Comparison of ENCODE assay signal across 15 cellular contexts in genomic region chr16:84640145-84640544, GRCh38. TPM values are rescaled to one million over a fixed set of nuclear protein-coding genes. Genes with fewer than 3 reads are reported as not detected.
DNase-seq lines count a peak whose midpoint lies in the region; ATAC-seq and TF ChIP-seq lines count a peak whose summit lies in the region.
"Had no signal": no experiment of that assay in that cellular context is flagged by ENCODE, and none has a peak within 500 bp of the region (broad histone marks: within the 10 kb centered on the region; RNA-seq: fewer than 3 reads in every experiment).

No MANE protein-coding gene starts in this region.

- H3K4me1 Mint-ChIP-seq in T-helper 17 cell, result peaks cover 26% of the 10 kb centered on the region
- peaks cover 37 to 59% (median 54%) of the 10 kb centered on the region in 7 donors for H3K4me1 Mint-ChIP-seq in naive thymus-derived CD4-positive, alpha-beta T cell
- peaks cover 45% of the 10 kb centered on the region for H3K4me1 Mint-ChIP-seq in activated T-cell treated with anti-CD3 and anti-CD28 coated beads, Interleukin-2, amount 50 U/mL, for 4 hours (ENCODE audit: low read depth)

- no peaks in the 10 kb centered on the region for H3K27me3 Mint-ChIP-seq in T-helper 17 cell
- peaks cover 0 to 33% (median 0%) of the 10 kb centered on the region in 5 donors for H3K27me3 Mint-ChIP-seq in naive thymus-derived CD4-positive, alpha-beta T cell
- no peaks in the 10 kb centered on the region for H3K27me3 Mint-ChIP-seq in activated T-cell treated with anti-CD3 and anti-CD28 coated beads, Interleukin-2, amount 50 U/mL, for 4 hours (ENCODE audit: low read depth)

- H3K27ac Mint-ChIP-seq in T-helper 17 cell, result no peak overlapping the region
- H3K27ac Mint-ChIP-seq in naive thymus-derived CD4-positive, alpha-beta T cell, result peak overlapping the region in 7 of 9 donors; percentile 14 to 83 (median 70)
- H3K27ac Mint-ChIP-seq: HFFc6 had no signal

- H3K27ac ChIP-seq in left ventricle myocardium inferior (replicated peaks), result peak overlapping the region; percentile 89
- no peak overlapping the region for H3K27ac ChIP-seq in naive thymus-derived CD4-positive, alpha-beta T cell (ENCODE audit: low read depth, low read length)
- H3K27ac ChIP-seq: right atrium auricular region had no signal

- CTCF ChIA-PET in naive thymus-derived CD4-positive, alpha-beta T cell (lab: Charles Lee), result interaction anchor here (3.0 kb wide), 1 partner anchor 18 kb away, joined by 11 read pairs; no protein-coding TSS in a partner anchor

- no peak for ATAC-seq in T-helper 17 cell
- no peak for ATAC-seq in naive thymus-derived CD4-positive, alpha-beta T cell
- ATAC-seq in activated T-cell treated with anti-CD3 and anti-CD28 coated beads, Interleukin-2, amount 50 U/mL, for 4 hours, result no peak

- peaks cover 40% of the 10 kb centered on the region for H3K4me1 ChIP-seq in left ventricle myocardium inferior
- H3K4me1 ChIP-seq in naive thymus-derived CD4-positive, alpha-beta T cell (ENCODE audit: control insufficient read depth in 2 of 2, insufficient read depth in 2 of 2, low read length in 2 of 2), result peaks cover 7 to 37% of the 10 kb centered on the region in 2 donors

- no peaks in the 10 kb centered on the region for H3K36me3 ChIP-seq in left ventricle myocardium inferior
- H3K36me3 ChIP-seq in naive thymus-derived CD4-positive, alpha-beta T cell (ENCODE audit: control insufficient read depth in 2 of 3, insufficient read depth in 3 of 3, low read length in 3 of 3), result no peaks in the 10 kb centered on the region
- H3K36me3 ChIP-seq: right atrium auricular region had no signal

- intact Hi-C loops in left ventricle myocardium inferior (cut with micrococcal nuclease), result no loop called here
- intact Hi-C loops in cardiac septum (cut with DNase I), result no loop called here
- intact Hi-C loops in naive thymus-derived CD4-positive, alpha-beta T cell (cut with micrococcal nuclease), result loop anchor here in 1 of 2 donors (10.0 kb wide), 1 partner anchor 385 kb away; the partner anchor contains the start of gene KIAA0513

- no peak for TF ChIP-seq CTCF in left ventricle myocardium inferior (IDR thresholded peaks at IDR 0.05; ENCODE audit: borderline replicate concordance)

- no peaks in the 10 kb centered on the region for H3K27me3 ChIP-seq in left ventricle myocardium inferior (ENCODE audit: low read depth)
- no peaks in the 10 kb centered on the region for H3K27me3 ChIP-seq in naive thymus-derived CD4-positive, alpha-beta T cell (ENCODE audit: control insufficient read depth in 2 of 2, insufficient read depth in 2 of 2, low read length in 2 of 2)
- H3K27me3 ChIP-seq: right atrium auricular region had no signal

- H3K9me3 ChIP-seq in left ventricle myocardium inferior (replicated peaks), result no peaks in the 10 kb centered on the region
- H3K9me3 ChIP-seq in T-helper 17 cell (ENCODE audit: control insufficient read depth, low read length, poor library complexity, severe bottlenecking), result no peaks in the 10 kb centered on the region
- H3K9me3 ChIP-seq in naive thymus-derived CD4-positive, alpha-beta T cell (ENCODE audit: control insufficient read depth in 2 of 3, low read length in 3 of 3), result no peaks in the 10 kb centered on the region
- H3K9me3 ChIP-seq: right atrium auricular region had no signal

- POLR2A ChIA-PET in naive thymus-derived CD4-positive, alpha-beta T cell (lab: Charles Lee), result interaction anchor here (1.1 to 1.4 kb wide), 2 partner anchors 10 to 11 kb away, joined by 3 to 6 read pairs; no protein-coding TSS in a partner anchor

- peaks cover 2% of the 10 kb centered on the region for H3K36me3 Mint-ChIP-seq in T-helper 17 cell (ENCODE audit: low read depth)
- peaks cover 0 to 1% (median 0%) of the 10 kb centered on the region in 5 donors for H3K36me3 Mint-ChIP-seq in naive thymus-derived CD4-positive, alpha-beta T cell
- H3K36me3 Mint-ChIP-seq in activated T-cell treated with anti-CD3 and anti-CD28 coated beads, Interleukin-2, amount 50 U/mL, for 4 hours (ENCODE audit: insufficient read depth), result no peaks in the 10 kb centered on the region

- no peak for DNase-seq in left ventricle myocardium inferior
- DNase-seq in cardiac septum (ENCODE audit: low spot score), result no peak
- no peak for DNase-seq in T-helper 17 cell
- no peak for DNase-seq in naive thymus-derived CD4-positive, alpha-beta T cell
- no peak for DNase-seq in medulla oblongata (ENCODE audit: extremely low spot score)
- DNase-seq in T-helper 2 cell, result no peak
- DNase-seq in activated T-cell treated with anti-CD3 and anti-CD28 coated beads, Interleukin-2, amount 50 U/mL, for 4 hours, result no peak
- DNase-seq: activated CD4-positive, alpha-beta T cell treated with anti-CD3 and anti-CD28 coated beads for 48 hours; activated CD8-positive, alpha-beta memory T cell treated with anti-CD3 and anti-CD28 coated beads, Interleukin-2, amount 50 U/mL, for 48 hours; activated gamma-delta T cell; amniotic stem cell; caudate nucleus; HFFc6; NCI-H1694 had no signal

- no peak overlapping the region for H3K4me3 ChIP-seq in left ventricle myocardium inferior
- no peak overlapping the region for H3K4me3 ChIP-seq in naive thymus-derived CD4-positive, alpha-beta T cell (ENCODE audit: low read length)
- H3K4me3 ChIP-seq: right atrium auricular region had no signal

- H3K4me3 Mint-ChIP-seq in T-helper 17 cell, result peak overlapping the region; percentile 41
- H3K4me3 Mint-ChIP-seq in naive thymus-derived CD4-positive, alpha-beta T cell, result peak overlapping the region in 7 of 10 donors; percentile 33 to 69 (median 42)
- H3K4me3 Mint-ChIP-seq in activated T-cell treated with anti-CD3 and anti-CD28 coated beads, Interleukin-2, amount 50 U/mL, for 4 hours, result no peak overlapping the region
- H3K4me3 Mint-ChIP-seq: HFFc6 had no signal

- H3K9me3 Mint-ChIP-seq in naive thymus-derived CD4-positive, alpha-beta T cell, result peaks cover 0 to 2% (median 0%) of the 10 kb centered on the region in 11 donors
- H3K9me3 Mint-ChIP-seq in activated T-cell treated with anti-CD3 and anti-CD28 coated beads, Interleukin-2, amount 50 U/mL, for 4 hours, result no peaks in the 10 kb centered on the region
- H3K9me3 Mint-ChIP-seq: HFFc6 had no signal

RNA-seq across cellular contexts. Expression of gene KLHL36, which starts 8.2 kb away (rescaled TPM):
- total RNA-seq in left ventricle myocardium inferior, result 84.4 TPM
- 53.2 TPM for total RNA-seq in cardiac septum
- total RNA-seq in T-helper 17 cell, result 10 to 100 TPM; 68.1 to 78.2 TPM
- total RNA-seq in naive thymus-derived CD4-positive, alpha-beta T cell, result 100 to 1,000 TPM in 2 of 5 experiments, 10 to 100 TPM in 3; 51.8 to 161 (median 97.8) TPM
- polyA plus RNA-seq in naive thymus-derived CD4-positive, alpha-beta T cell, result 10 to 100 TPM; 45.8 to 73.7 TPM
- 10 to 100 TPM; 28.9 to 32.1 (median 31.0) TPM for total RNA-seq in activated T-cell treated with anti-CD3 and anti-CD28 coated beads, Interleukin-2, amount 50 U/mL, for 4 hours

RNA-seq across cellular contexts. Expression of gene COTL1, which starts 22.3 kb away (rescaled TPM):
- total RNA-seq in left ventricle myocardium inferior, result 13.3 TPM
- total RNA-seq in cardiac septum, result 11.0 TPM
- total RNA-seq in T-helper 17 cell, result 100 to 1,000 TPM; 287 to 328 TPM
- total RNA-seq in naive thymus-derived CD4-positive, alpha-beta T cell, result 100 to 1,000 TPM in 3 of 5 experiments, 10 to 100 TPM in 2; 84.2 to 704 (median 172) TPM
- polyA plus RNA-seq in naive thymus-derived CD4-positive, alpha-beta T cell, result 100 to 1,000 TPM; 268 to 344 TPM
- 100 to 1,000 TPM; 209 to 331 (median 274) TPM for total RNA-seq in activated T-cell treated with anti-CD3 and anti-CD28 coated beads, Interleukin-2, amount 50 U/mL, for 4 hours

RNA-seq across cellular contexts. Expression of gene USP10, which starts 59.7 kb away (rescaled TPM):
- total RNA-seq in left ventricle myocardium inferior (66.7 TPM), cardiac septum (53.8 TPM), T-helper 17 cell (100 to 1,000 TPM; 169 to 221 TPM)
- total RNA-seq in naive thymus-derived CD4-positive, alpha-beta T cell, result 100 to 1,000 TPM in 3 of 5 experiments, 10 to 100 TPM in 2; 88.4 to 113 (median 112) TPM
- polyA plus RNA-seq in naive thymus-derived CD4-positive, alpha-beta T cell, result 100 to 1,000 TPM; 106 to 123 TPM
- 100 to 1,000 TPM; 118 to 142 (median 135) TPM for total RNA-seq in activated T-cell treated with anti-CD3 and anti-CD28 coated beads, Interleukin-2, amount 50 U/mL, for 4 hours
